ENCODE assay signal across 9 cellular contexts in the genomic region with DNA sequence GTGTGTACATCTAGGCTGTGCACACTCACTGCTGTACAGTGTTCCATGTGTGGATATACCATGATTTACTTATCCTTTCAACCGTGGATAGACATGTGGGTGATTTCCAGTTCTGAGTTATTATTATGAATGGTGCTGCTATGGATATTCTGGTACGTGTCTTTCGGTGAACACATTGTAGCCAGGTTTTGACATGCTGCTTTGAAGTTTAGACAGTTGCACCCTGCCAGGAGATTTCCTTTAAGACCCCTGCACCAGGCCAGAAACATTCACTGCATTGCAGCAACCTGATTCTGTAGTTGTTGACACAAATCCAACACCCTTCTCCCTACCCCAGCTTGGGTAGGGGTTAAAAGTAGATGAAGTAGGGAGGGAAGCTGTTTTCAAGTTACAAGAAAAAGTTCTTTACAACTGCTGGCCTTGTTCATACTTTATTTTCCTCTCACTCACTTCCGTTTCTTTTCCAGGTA. TPM values are rescaled to one million over a fixed set of nuclear protein-coding genes. Genes with fewer than 3 reads are reported as not detected.
DNase-seq lines count a peak whose midpoint lies in the region; ATAC-seq and TF ChIP-seq lines count a peak whose summit lies in the region.
"Had no signal": no experiment of that assay in that cellular context is flagged by ENCODE, and none has a peak within 500 bp of the region (broad histone marks: within the 10 kb centered on the region; RNA-seq: fewer than 3 reads in every experiment).

No MANE protein-coding gene starts in this region.

- H3K27me3 ChIP-seq in colonic mucosa (no peaks in the 10 kb centered on the region), thoracic aorta (replicated peaks; ENCODE audit: insufficient read depth) (no peaks in the 10 kb centered on the region)
- H3K27me3 ChIP-seq: sigmoid colon had no signal

- ATAC-seq in HG03342 (IDR thresholded peaks at IDR 0.05; ENCODE audit: unreplicated experiment) (peak; percentile 18), thoracic aorta (ENCODE audit: insufficient number of reproducible peaks, low FRiP score, low read depth) (no peak)

- H3K4me3 ChIP-seq in colonic mucosa (no peak overlapping the region), thoracic aorta (peak overlapping the region; percentile 12)
- H3K4me3 ChIP-seq: sigmoid colon had no signal

- peaks cover 6% of the 10 kb centered on the region for H3K36me3 Mint-ChIP-seq in activated CD4-positive, alpha-beta T cell treated with anti-CD3 and anti-CD28 coated beads, Interleukin-2, amount 10 ng/mL, durations not matched to agents 7 days and 5 days (ENCODE audit: low read depth)

- no peak for DNase-seq in activated CD4-positive, alpha-beta T cell treated with anti-CD3 and anti-CD28 coated beads, Interleukin-2, amount 10 ng/mL, durations not matched to agents 7 days and 5 days
- DNase-seq in activated CD4-positive, alpha-beta T cell treated with anti-CD3 and anti-CD28 coated beads, Interleukin-2, amount 50 U/mL, for 48 hours = no peak
- DNase-seq in colonic mucosa (no peak), thoracic aorta (ENCODE audit: low spot score) (no peak), GM03348 (ENCODE audit: low spot score) (no peak), pons (ENCODE audit: low spot score) (no peak)
- DNase-seq in activated CD4-positive, CD25-positive, alpha-beta regulatory T cell (lab: John Stamatoyannopoulos, UW) = no peak

- peak overlapping the region; percentile 91 for H3K27ac Mint-ChIP-seq in activated CD4-positive, alpha-beta T cell treated with anti-CD3 and anti-CD28 coated beads, Interleukin-2, amount 10 ng/mL, durations not matched to agents 7 days and 5 days

- H3K4me3 Mint-ChIP-seq in activated CD4-positive, alpha-beta T cell treated with anti-CD3 and anti-CD28 coated beads, Interleukin-2, amount 10 ng/mL, durations not matched to agents 7 days and 5 days = peak overlapping the region; percentile 23

- H3K9ac ChIP-seq in colonic mucosa (ENCODE audit: low read depth in 2 of 2, low read length in 2 of 2) = peak overlapping the region in 1 of 2 donors; percentile 54

- H3K9me3 ChIP-seq in colonic mucosa = no peaks in the 10 kb centered on the region
- H3K9me3 ChIP-seq in thoracic aorta = no peaks in the 10 kb centered on the region
- H3K9me3 ChIP-seq: sigmoid colon had no signal

- peaks cover 50% of the 10 kb centered on the region for H3K4me1 Mint-ChIP-seq in activated CD4-positive, alpha-beta T cell treated with anti-CD3 and anti-CD28 coated beads, Interleukin-2, amount 10 ng/mL, durations not matched to agents 7 days and 5 days

- H3K4me1 ChIP-seq in colonic mucosa = peaks cover 5% of the 10 kb centered on the region
- peaks cover 7 to 15% of the 10 kb centered on the region in 2 donors for H3K4me1 ChIP-seq in thoracic aorta (ENCODE audit: control insufficient read depth in 1 of 2, low read depth in 2 of 2)

- H3K27me3 Mint-ChIP-seq in activated CD4-positive, alpha-beta T cell treated with anti-CD3 and anti-CD28 coated beads, Interleukin-2, amount 10 ng/mL, durations not matched to agents 7 days and 5 days = no peaks in the 10 kb centered on the region

- POLR2A ChIA-PET in activated CD4-positive, alpha-beta T cell treated with anti-CD3 and anti-CD28 coated beads, Interleukin-2, amount 10 ng/mL, durations not matched to agents 7 days and 5 days (lab: Charles Lee) = no interaction called here

- intact Hi-C loops in colonic mucosa (cut with DNase I) = no loop called here

- TF ChIP-seq CTCF in colonic mucosa (IDR thresholded peaks at IDR 0.05) (no peak), thoracic aorta (IDR thresholded peaks at IDR 0.05) (no peak)

- H3K9me3 Mint-ChIP-seq in activated CD4-positive, alpha-beta T cell treated with anti-CD3 and anti-CD28 coated beads, Interleukin-2, amount 10 ng/mL, durations not matched to agents 7 days and 5 days = peaks cover 10% of the 10 kb centered on the region

- H3K27ac ChIP-seq in colonic mucosa (peak overlapping the region; percentile 54), thoracic aorta (no peak overlapping the region)
- H3K27ac ChIP-seq: sigmoid colon had no signal

- CTCF ChIA-PET in activated CD4-positive, alpha-beta T cell treated with anti-CD3 and anti-CD28 coated beads, Interleukin-2, amount 10 ng/mL, durations not matched to agents 7 days and 5 days (lab: Charles Lee) = interaction anchor here (0.7 kb wide), 1 partner anchor 173 kb away, joined by 3 read pairs; no protein-coding TSS in a partner anchor

- no peaks in the 10 kb centered on the region for H3K36me3 ChIP-seq in colonic mucosa
- H3K36me3 ChIP-seq in thoracic aorta = no peaks in the 10 kb centered on the region
- H3K36me3 ChIP-seq: sigmoid colon had no signal

RNA-seq across cellular contexts. Expression of gene LTA4H, which starts 11.8 kb away (rescaled TPM):
- total RNA-seq in activated CD4-positive, alpha-beta T cell treated with anti-CD3 and anti-CD28 coated beads, Interleukin-2, amount 10 ng/mL, durations not matched to agents 7 days and 5 days = 10 to 100 TPM; 55.8 to 56.2 TPM
- total RNA-seq in colonic mucosa (10 to 100 TPM; 71.4 to 96.5 TPM), thoracic aorta (10 to 100 TPM; 39.9 to 68.5 TPM)

RNA-seq across cellular contexts. Expression of gene HAL, which starts 51.0 kb away (rescaled TPM):
- under 1 TPM; 0.44 to 0.69 TPM for total RNA-seq in activated CD4-positive, alpha-beta T cell treated with anti-CD3 and anti-CD28 coated beads, Interleukin-2, amount 10 ng/mL, durations not matched to agents 7 days and 5 days
- total RNA-seq in colonic mucosa (1 to 10 TPM in 1 of 2 donors, under 1 TPM in 1; 0.91 to 1.1 TPM), thoracic aorta (1 to 10 TPM in 1 of 2 donors, not detected in 1; 1.6 TPM)
